ENCODE assay signal across 19 cellular contexts in genomic region chr9:130206579-130206978, GRCh38. TPM values are rescaled to one million over a fixed set of nuclear protein-coding genes. Genes with fewer than 3 reads are reported as not detected.
"Had no signal": no experiment of that assay in that cellular context is flagged by ENCODE, and none has a peak within 500 bp of the region (broad histone marks: within the 10 kb centered on the region; RNA-seq: fewer than 3 reads in every experiment).

No MANE protein-coding gene starts in this region.

- H3K4me1 ChIP-seq: colonic mucosa, left ventricle myocardium inferior, spleen had no signal

- H3K36me3 Mint-ChIP-seq: activated naive CD4-positive, alpha-beta T cell treated with anti-CD3 and anti-CD28 coated beads, Interleukin-2, amount 50 U/mL, for 72 hours; naive thymus-derived CD8-positive, alpha-beta T cell; neural progenitor cell had no signal

- H3K4me3 ChIP-seq: colonic mucosa, left ventricle myocardium inferior, neural progenitor cell, spleen, vagina had no signal

- DNase-seq: activated CD4-positive, alpha-beta T cell treated with anti-CD3 and anti-CD28 coated beads, Interleukin-2, amount 50 U/mL, for 1 hour; activated CD4-positive, CD25-positive, alpha-beta regulatory T cell treated with anti-CD3 and anti-CD28 coated beads, Interleukin-2, amount 50 U/mL, for 72 hours; activated T-cell treated with anti-CD3 and anti-CD28 coated beads, Interleukin-2, amount 50 U/mL, for 1 hour; colonic mucosa; left ventricle myocardium inferior; naive thymus-derived CD8-positive, alpha-beta T cell; posterior cingulate gyrus; spleen; stimulated activated CD4-positive, alpha-beta T cell treated with anti-CD3 and anti-CD28 coated beads, Interleukin-4, amount 100 ng/mL, for 1 hour; stimulated activated naive CD4-positive, alpha-beta T cell; trophoblast cell had no signal

- ATAC-seq: activated naive CD4-positive, alpha-beta T cell treated with anti-CD3 and anti-CD28 coated beads, Interleukin-2, amount 50 U/mL, for 72 hours; activated T-helper 17 cell treated with anti-CD3 and anti-CD28 coated beads, Interleukin-2, amount 50 U/mL, for 72 hours; naive thymus-derived CD8-positive, alpha-beta T cell had no signal

- H3K9me3 Mint-ChIP-seq: activated naive CD4-positive, alpha-beta T cell treated with anti-CD3 and anti-CD28 coated beads, Interleukin-2, amount 50 U/mL, for 72 hours; activated T-helper 17 cell treated with anti-CD3 and anti-CD28 coated beads, Interleukin-2, amount 50 U/mL, for 72 hours; central memory CD8-positive, alpha-beta T cell; naive thymus-derived CD8-positive, alpha-beta T cell; neural progenitor cell had no signal

- H3K4me1 Mint-ChIP-seq: activated T-helper 17 cell treated with anti-CD3 and anti-CD28 coated beads, Interleukin-2, amount 50 U/mL, for 72 hours; central memory CD8-positive, alpha-beta T cell; naive thymus-derived CD8-positive, alpha-beta T cell had no signal

- H3K27me3 ChIP-seq: colonic mucosa, neural progenitor cell, vagina had no signal

- H3K4me3 Mint-ChIP-seq: activated T-helper 17 cell treated with anti-CD3 and anti-CD28 coated beads, Interleukin-2, amount 50 U/mL, for 72 hours; central memory CD8-positive, alpha-beta T cell; naive thymus-derived CD8-positive, alpha-beta T cell; neural progenitor cell had no signal

- H3K27me3 Mint-ChIP-seq: activated T-helper 17 cell treated with anti-CD3 and anti-CD28 coated beads, Interleukin-2, amount 50 U/mL, for 72 hours had no signal

- H3K36me3 ChIP-seq: colonic mucosa, left ventricle myocardium inferior, neural progenitor cell, spleen, vagina had no signal

- H3K27ac Mint-ChIP-seq: activated T-helper 17 cell treated with anti-CD3 and anti-CD28 coated beads, Interleukin-2, amount 50 U/mL, for 72 hours; naive thymus-derived CD8-positive, alpha-beta T cell had no signal

- H3K27ac ChIP-seq: colonic mucosa, left ventricle myocardium inferior, neural progenitor cell, spleen, vagina, VCaP had no signal

- H3K9me3 ChIP-seq: colonic mucosa, left ventricle myocardium inferior, spleen, vagina had no signal

RNA-seq across cellular contexts. Expression of gene NCS1, which starts 34.4 kb away (rescaled TPM):
- total RNA-seq: naive thymus-derived CD8-positive, alpha-beta T cell had no signal

RNA-seq across cellular contexts. Expression of gene HMCN2, which starts 59.0 kb away (rescaled TPM):
- total RNA-seq: activated naive CD4-positive, alpha-beta T cell treated with anti-CD3 and anti-CD28 coated beads, Interleukin-2, amount 50 U/mL, for 72 hours; activated T-helper 17 cell treated with anti-CD3 and anti-CD28 coated beads, Interleukin-2, amount 50 U/mL, for 72 hours; kidney epithelial cell; naive thymus-derived CD8-positive, alpha-beta T cell; T-helper 2 cell treated with Interferon-gamma antibody and Interleukin-4, amounts not matched to agents 100 ng/mL and 5 ng/mL, for 36 hours had no signal
- polyA plus RNA-seq: naive thymus-derived CD8-positive, alpha-beta T cell had no signal
